Comparison of ENCODE assay signal across 1 cellular context in genomic region chr20:1427457-1428054, GRCh38.
A peak's percentile ranks its signal among the peaks of the same experiment; 100 is the strongest.
TF ChIP-seq lines count a peak whose summit lies in the region.

No MANE protein-coding gene starts in this region.

TF ChIP-seq in K562, 482 proteins besides CTCF, POLR2A, EP300 and RAD21 (continued from another document):
- no peak for TF ChIP-seq PHF20 (IDR thresholded peaks at IDR 0.05; ENCODE audit: partially characterized antibody)
- no peak for TF ChIP-seq KAT2B (IDR thresholded peaks at IDR 0.05; ENCODE audit: low read depth, low read length)
- no peak for TF ChIP-seq FOXA3 (CRISPR knock-in tag; conservative IDR thresholded peaks at IDR 0.05 in 1 of 2, IDR thresholded peaks at IDR 0.05 in 1 of 2)
- no peak for TF ChIP-seq ZBTB33 (CRISPR knock-in tag; IDR thresholded peaks at IDR 0.05)
- no peak for TF ChIP-seq TAF9B (IDR thresholded peaks at IDR 0.05; ENCODE audit: partially characterized antibody)
- TF ChIP-seq ZNF511 (CRISPR knock-in tag; IDR thresholded peaks at IDR 0.05): no peak
- TF ChIP-seq ARID4B (CRISPR knock-in tag; IDR thresholded peaks at IDR 0.05): no peak
- no peak for TF ChIP-seq ZNF707 (CRISPR knock-in tag; conservative IDR thresholded peaks at IDR 0.05)
- no peak for TF ChIP-seq ZNF766 (CRISPR knock-in tag; conservative IDR thresholded peaks at IDR 0.05)
- no peak for TF ChIP-seq SRSF3 (IDR thresholded peaks at IDR 0.05; ENCODE audit: insufficient read depth, low read length)
- no peak for TF ChIP-seq ZNF354B (CRISPR knock-in tag; IDR thresholded peaks at IDR 0.05)
- no peak for TF ChIP-seq FOXK1 (CRISPR knock-in tag; IDR thresholded peaks at IDR 0.05; ENCODE audit: borderline replicate concordance)
- TF ChIP-seq ZFP30 (CRISPR knock-in tag; IDR thresholded peaks at IDR 0.05; ENCODE audit: borderline replicate concordance): no peak
- TF ChIP-seq ZNF12 (CRISPR knock-in tag; IDR thresholded peaks at IDR 0.05): no peak
- no peak for TF ChIP-seq ZNF277 (CRISPR knock-in tag; IDR thresholded peaks at IDR 0.05; ENCODE audit: borderline replicate concordance)
- TF ChIP-seq FOXJ3 (CRISPR knock-in tag; IDR thresholded peaks at IDR 0.05): no peak
- no peak for TF ChIP-seq TAF1 (IDR thresholded peaks at IDR 0.05; ENCODE audit: control insufficient read depth, extremely low read depth, insufficient read depth, low read length, severe bottlenecking)
- no peak for TF ChIP-seq RBM15 (IDR thresholded peaks at IDR 0.05; ENCODE audit: insufficient read depth, low read length)
- TF ChIP-seq NEUROD1 (IDR thresholded peaks at IDR 0.05; ENCODE audit: borderline replicate concordance, low read depth, low read length, partially characterized antibody): no peak
- peak; percentile 40; the same call in 1 of the 2 replicates for TF ChIP-seq MYC (IDR thresholded peaks at IDR 0.05; ENCODE audit: low read depth, low read length)
- no peak for TF ChIP-seq MYC (CRISPR knock-in tag; IDR thresholded peaks at IDR 0.05; ENCODE audit: borderline replicate concordance, low read depth)
- 0 out of 2 replicates have a peak, but pooled peaks have one; percentile 24 for TF ChIP-seq MAX (CRISPR knock-in tag; IDR thresholded peaks at IDR 0.05)
- no peak for TF ChIP-seq MAZ (CRISPR knock-in tag; conservative IDR thresholded peaks at IDR 0.05 in 1 of 2, IDR thresholded peaks at IDR 0.05 in 1 of 2)
- no peak for TF ChIP-seq ZNF778 (CRISPR knock-in tag; IDR thresholded peaks at IDR 0.05)
